In the genomic region with DNA sequence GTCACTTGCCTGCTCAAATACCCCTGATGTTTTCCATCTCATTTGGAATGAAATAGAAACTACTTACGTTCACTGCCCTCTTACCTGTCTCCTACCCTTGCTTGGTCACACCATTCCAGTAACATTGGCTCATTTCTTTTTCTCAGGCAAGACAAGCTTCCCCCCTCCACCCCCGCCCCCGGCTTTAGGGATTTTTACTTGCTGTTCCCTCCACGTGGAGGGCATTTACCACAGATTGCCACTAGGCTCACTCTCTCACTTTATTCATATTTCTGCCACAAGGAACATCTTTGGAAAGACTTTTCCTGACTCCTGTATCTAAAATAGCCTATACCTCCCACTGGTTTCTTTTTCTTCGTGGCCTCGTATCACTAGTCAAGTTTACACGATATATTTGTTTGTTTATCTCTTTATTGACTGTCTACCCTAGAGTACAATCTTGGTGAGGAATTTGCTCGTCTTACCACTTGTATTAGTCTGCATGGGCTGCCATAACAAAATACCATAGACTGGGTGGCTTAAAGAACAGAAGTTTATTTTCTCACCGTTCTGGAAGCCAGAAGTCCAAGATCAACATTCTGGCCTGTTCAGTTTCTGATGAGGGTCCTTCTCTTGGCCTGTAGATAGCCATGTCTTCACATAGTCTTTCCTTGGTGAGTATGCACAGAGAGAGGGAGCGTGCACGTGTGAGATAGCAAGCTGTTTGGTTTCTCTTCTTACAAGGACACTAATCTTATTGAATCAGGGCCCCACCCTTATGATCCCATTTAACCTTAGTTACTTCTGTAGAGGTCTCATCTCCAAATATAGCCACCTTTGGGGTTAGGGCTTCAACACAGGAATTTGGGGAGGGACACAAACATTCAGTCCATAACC, we compare ENCODE assay signal across 1 cellular context.
A peak's percentile ranks its signal among the peaks of the same experiment; 100 is the strongest.
TF ChIP-seq lines count a peak whose summit lies in the region.

No MANE protein-coding gene starts in this region.

TF ChIP-seq in K562, 482 proteins besides CTCF, POLR2A, EP300 and RAD21 (continued from another document):
- TF ChIP-seq KLF16 (IDR thresholded peaks at IDR 0.05) (no peak; the same call in 1 of the 2 replicates), CHAMP1 (IDR thresholded peaks at IDR 0.05) (peak; percentile 88), THAP12 (CRISPR knock-in tag; IDR thresholded peaks at IDR 0.05) (no peak), LARP7 (IDR thresholded peaks at IDR 0.05) (no peak), SRF (CRISPR knock-in tag; IDR thresholded peaks at IDR 0.05) (peak in 1 of 2 experiments; percentile 85; a peak in 1 of 4 replicates), TGIF2 (CRISPR knock-in tag; IDR thresholded peaks at IDR 0.05) (no peak), EWSR1 (IDR thresholded peaks at IDR 0.05; ENCODE audit: borderline replicate concordance, low read depth, partially characterized antibody) (no peak), SRSF1 (IDR thresholded peaks at IDR 0.05; ENCODE audit: low read depth, low read length) (no peak), FOXA1 (IDR thresholded peaks at IDR 0.05; ENCODE audit: borderline replicate concordance) (no peak), SIN3A (IDR thresholded peaks at IDR 0.05; ENCODE audit: borderline replicate concordance in 2 of 2, control insufficient read depth in 1 of 2, low read depth in 2 of 2, low read length in 2 of 2) (0 out of 4 replicates have a peak, but pooled peaks of 1 of the 2 experiments have one; percentile 34), RAD51 (IDR thresholded peaks at IDR 0.05; ENCODE audit: borderline replicate concordance, low read depth) (no peak), NFIC (IDR thresholded peaks at IDR 0.05) (peak; percentile 64; the same call in 1 of the 2 replicates), RBM25 (IDR thresholded peaks at IDR 0.05; ENCODE audit: low read depth, low read length, severe bottlenecking) (peak; percentile 32), LEF1 (IDR thresholded peaks at IDR 0.05) (peak; percentile 64; the same call in 1 of the 2 replicates)
- TF ChIP-seq, protein P1, sequence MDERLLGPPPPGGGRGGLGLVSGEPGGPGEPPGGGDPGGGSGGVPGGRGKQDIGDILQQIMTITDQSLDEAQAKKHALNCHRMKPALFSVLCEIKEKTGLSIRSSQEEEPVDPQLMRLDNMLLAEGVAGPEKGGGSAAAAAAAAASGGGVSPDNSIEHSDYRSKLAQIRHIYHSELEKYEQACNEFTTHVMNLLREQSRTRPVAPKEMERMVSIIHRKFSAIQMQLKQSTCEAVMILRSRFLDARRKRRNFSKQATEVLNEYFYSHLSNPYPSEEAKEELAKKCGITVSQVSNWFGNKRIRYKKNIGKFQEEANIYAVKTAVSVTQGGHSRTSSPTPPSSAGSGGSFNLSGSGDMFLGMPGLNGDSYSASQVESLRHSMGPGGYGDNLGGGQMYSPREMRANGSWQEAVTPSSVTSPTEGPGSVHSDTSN (CRISPR knock-in tag; IDR thresholded peaks at IDR 0.05; ENCODE audit: low read depth): no peak
- TF ChIP-seq, protein P1 (tag; conservative IDR thresholded peaks at IDR 0.05; ENCODE audit: low read depth): no peak
- TF ChIP-seq, protein P2, sequence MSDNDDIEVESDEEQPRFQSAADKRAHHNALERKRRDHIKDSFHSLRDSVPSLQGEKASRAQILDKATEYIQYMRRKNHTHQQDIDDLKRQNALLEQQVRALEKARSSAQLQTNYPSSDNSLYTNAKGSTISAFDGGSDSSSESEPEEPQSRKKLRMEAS (CRISPR knock-in tag; IDR thresholded peaks at IDR 0.05): no peak
